19 cellular contexts compared by ENCODE assay signal in the genomic region with DNA sequence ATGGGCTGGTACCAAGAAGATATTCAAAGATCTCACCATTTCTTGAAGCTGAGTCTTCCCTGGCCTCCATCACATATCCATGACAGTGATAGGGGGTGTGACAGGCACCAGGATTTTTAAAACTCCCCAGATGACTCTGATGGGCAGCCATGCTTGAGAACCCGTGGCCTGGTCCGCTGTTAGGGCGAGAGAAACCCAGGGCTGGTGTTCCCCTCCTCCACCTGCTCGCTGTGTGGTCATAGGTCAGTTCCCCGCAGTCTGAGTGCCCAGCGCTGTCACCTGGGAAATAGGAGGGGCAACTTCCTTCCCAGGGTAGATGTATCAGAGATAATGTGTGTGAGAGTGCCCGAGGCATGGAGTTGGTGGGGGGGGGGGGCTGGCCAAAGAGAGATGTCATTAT.
"Had no signal": no experiment of that assay in that cellular context is flagged by ENCODE, and none has a peak within 500 bp of the region (broad histone marks: within the 10 kb centered on the region; RNA-seq: fewer than 3 reads in every experiment).

No MANE protein-coding gene starts in this region.

- H3K4me1 ChIP-seq: pancreas had no signal

- H3K4me3 ChIP-seq: body of pancreas, lower lobe of right lung, pancreas, suprapubic skin, upper lobe of left lung had no signal

- FAIRE-seq: colon, islet of Langerhans, pancreas, TTC549 had no signal

- H3K9me3 ChIP-seq: body of pancreas, lower lobe of right lung, pancreas, suprapubic skin, upper lobe of left lung had no signal

- ATAC-seq: activated CD4-positive, alpha-beta T cell treated with anti-CD3 and anti-CD28 coated beads for 36 hours; body of pancreas; foreskin keratinocyte; left colon; lower lobe of right lung; natural killer cell; pancreas had no signal

- H3K36me3 ChIP-seq: lower lobe of right lung, pancreas, suprapubic skin, upper lobe of left lung had no signal

- H3K27ac ChIP-seq: body of pancreas, foreskin keratinocyte, lower lobe of right lung, pancreas, upper lobe of left lung had no signal

- H3K27me3 ChIP-seq: body of pancreas, foreskin keratinocyte, pancreas, suprapubic skin, upper lobe of left lung had no signal

- DNase-seq: activated CD4-positive, alpha-beta T cell treated with anti-CD3 and anti-CD28 coated beads for 36 hours; activated CD4-positive, alpha-beta T cell treated with anti-CD3 and anti-CD28 coated beads, Interleukin-2, amount 50 U/mL, for 48 hours; activated naive CD4-positive, alpha-beta T cell treated with Interleukin-2 at 50 U/mL for 16 hours; activated naive CD8-positive, alpha-beta T cell treated with anti-CD3 and anti-CD28 coated beads, Interleukin-2, amount 10 ng/mL, durations not matched to agents 7 days and 5 days; amygdala; body of pancreas; caudate nucleus; foreskin keratinocyte; hippocampal formation; left colon; lower lobe of right lung; natural killer cell; pancreas; stimulated activated CD4-positive, alpha-beta T cell treated with anti-CD3 and anti-CD28 coated beads, Interleukin-2, amount 100 ng/mL, for 24 hours; upper lobe of left lung had no signal
